ENCODE assay signal across 13 cellular contexts in the genomic region with DNA sequence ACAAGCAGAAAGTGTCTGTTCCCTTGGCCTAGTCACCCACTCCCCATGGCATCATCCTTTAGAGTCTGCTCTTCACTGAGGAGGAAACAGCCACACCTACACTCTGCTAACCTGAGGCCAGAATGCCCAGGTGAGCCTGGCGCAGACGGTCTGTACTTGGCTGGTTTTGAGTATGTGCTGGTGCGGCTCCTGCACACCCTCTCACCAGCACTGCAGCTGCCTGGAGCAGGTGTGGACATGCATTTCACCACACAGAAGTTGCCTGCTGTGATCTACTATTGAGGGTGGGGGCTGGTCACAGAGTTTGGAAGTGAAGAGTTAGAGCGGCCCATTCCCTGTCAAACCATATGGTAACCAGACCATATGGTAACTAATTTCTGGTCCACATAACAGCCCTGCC.
"Had no signal": no experiment of that assay in that cellular context is flagged by ENCODE, and none has a peak within 500 bp of the region (broad histone marks: within the 10 kb centered on the region; RNA-seq: fewer than 3 reads in every experiment).

No MANE protein-coding gene starts in this region.

- ATAC-seq: activated CD4-positive, CD25-positive, alpha-beta regulatory T cell treated with anti-CD3 and anti-CD28 coated beads, Interleukin-2, amount 50 U/mL, for 24 hours; activated naive CD8-positive, alpha-beta T cell treated with anti-CD3 and anti-CD28 coated beads, Interleukin-2, amount 50 U/mL, for 24 hours; left lobe of liver; mucosa of descending colon; naive thymus-derived CD4-positive, alpha-beta T cell had no signal

- DNase-seq: activated CD4-positive, alpha-beta T cell treated with anti-CD3 and anti-CD28 coated beads, Interleukin-2, amount 50 U/mL, for 4 hours; activated naive CD4-positive, alpha-beta T cell treated with anti-CD3 and anti-CD28 coated beads for 36 hours; activated naive CD8-positive, alpha-beta T cell treated with anti-CD3 and anti-CD28 coated beads, Interleukin-2, amount 50 U/mL, for 24 hours; aorta; effector memory CD4-positive, alpha-beta T cell; islet precursor cell; mucosa of descending colon; naive thymus-derived CD4-positive, alpha-beta T cell; stimulated activated CD4-positive, alpha-beta T cell treated with anti-CD3 and anti-CD28 coated beads, Interleukin-1b, Interleukin-23, amount 100 ng/mL, for 48 hours; stomach; T-helper 9 cell had no signal
